ENCODE assay signal across 10 cellular contexts in the genomic region with DNA sequence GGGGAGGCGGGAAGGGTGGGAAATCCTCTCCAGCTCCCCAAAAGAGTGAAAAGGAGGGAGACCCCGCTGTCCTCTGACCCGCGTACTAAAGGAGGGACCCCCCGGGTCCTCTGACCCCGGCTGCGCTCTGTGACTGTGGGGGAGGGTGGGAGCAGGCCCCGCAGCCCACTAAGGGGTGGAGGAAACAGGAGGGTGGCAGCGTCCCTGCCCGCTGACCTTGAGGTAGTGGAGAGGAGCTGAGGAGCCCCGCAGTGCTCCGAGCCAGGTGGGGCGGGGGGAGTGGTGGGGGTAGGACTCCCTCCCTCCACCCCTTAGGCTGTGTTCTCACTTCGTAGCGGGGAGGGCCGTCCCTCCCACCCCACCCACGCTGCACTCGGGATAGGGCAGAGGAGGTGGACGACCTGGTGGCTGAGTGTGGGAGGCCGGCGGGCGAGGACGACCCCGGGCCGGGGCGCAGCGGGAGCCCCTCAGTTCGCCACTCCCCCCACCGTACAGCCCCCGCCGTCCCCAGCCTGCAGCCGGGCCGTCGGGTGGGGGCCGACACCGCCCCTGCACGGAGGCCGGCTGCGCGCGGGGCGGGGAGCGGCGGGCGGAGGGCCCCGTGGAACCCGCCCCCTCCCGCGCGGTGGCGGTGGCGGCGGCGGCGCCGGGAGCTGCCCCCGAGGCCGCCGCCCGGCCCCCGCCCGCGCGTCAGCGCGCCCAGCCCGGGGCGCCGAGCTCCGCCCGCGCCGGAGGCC. TPM values are rescaled to one million over a fixed set of nuclear protein-coding genes. Genes with fewer than 3 reads are reported as not detected.
DNase-seq lines count a peak whose midpoint lies in the region; ATAC-seq, FAIRE-seq and TF ChIP-seq lines count a peak whose summit lies in the region.
"Had no signal": no experiment of that assay in that cellular context is flagged by ENCODE, and none has a peak within 500 bp of the region (broad histone marks: within the 10 kb centered on the region; RNA-seq: fewer than 3 reads in every experiment).

A gene (plus strand): TSS at position 707 of the 737 bp plus-strand sequence. CDS start 159 bp downstream, outside the sequence.

- H3K4me3 Mint-ChIP-seq in T-helper 17 cell (peak within 1 kb of the TSS; percentile 41), osteocyte (ENCODE audit: unreplicated experiment) (peak within 1 kb of the TSS; percentile 42)
- H3K4me3 Mint-ChIP-seq: stimulated activated effector memory CD8-positive, alpha-beta T cell treated with anti-CD3 and anti-CD28 coated beads, Interleukin-12 subunit alpha, Interleukin-12 subunit beta, amount 100 ng/mL, for 72 hours had no signal

- CTCF ChIA-PET in A673 (lab: Charles Lee), result no interaction called here

- no peaks in the 10 kb centered on the region for H3K9me3 Mint-ChIP-seq in osteocyte (ENCODE audit: unreplicated experiment)
- H3K9me3 Mint-ChIP-seq: stimulated activated effector memory CD8-positive, alpha-beta T cell treated with anti-CD3 and anti-CD28 coated beads, Interleukin-12 subunit alpha, Interleukin-12 subunit beta, amount 100 ng/mL, for 72 hours had no signal

- FAIRE-seq in HTR-8/SVneo (lab: Jason Lieb, UNC), result no peak

- POLR2A ChIA-PET in A673 (lab: Charles Lee; ENCODE audit: low non-redundant PET), result no interaction called here

- intact Hi-C loops in A673 (cut with micrococcal nuclease; ENCODE audit: unreplicated experiment), result loop anchor here (2.0 to 10.0 kb wide), 3 partner anchors 197 to 631 kb away; a partner anchor contains a TSS
- intact Hi-C loops in left ventricle myocardium superior (cut with micrococcal nuclease), result no loop called here

- no peak within 1 kb of the TSS for H3K27ac ChIP-seq in A673 (ENCODE audit: low read depth, low read length, poor library complexity, severe bottlenecking)

- H3K27ac Mint-ChIP-seq in T-helper 17 cell (no peak within 1 kb of the TSS), osteocyte (ENCODE audit: unreplicated experiment) (no peak within 1 kb of the TSS)
- H3K27ac Mint-ChIP-seq: stimulated activated effector memory CD8-positive, alpha-beta T cell treated with anti-CD3 and anti-CD28 coated beads, Interleukin-12 subunit alpha, Interleukin-12 subunit beta, amount 100 ng/mL, for 72 hours had no signal

- H3K27me3 ChIP-seq in A673 (replicated peaks; ENCODE audit: insufficient read depth, low read depth, low read length, poor library complexity), result peaks cover 41% of the 10 kb centered on the region

- ATAC-seq in T-helper 17 cell, result no peak
- peak; percentile 42 for ATAC-seq in left ventricle myocardium superior
- no peak for ATAC-seq in HG02610 (IDR thresholded peaks at IDR 0.05; ENCODE audit: unreplicated experiment)
- ATAC-seq: stimulated activated effector memory CD8-positive, alpha-beta T cell treated with anti-CD3 and anti-CD28 coated beads, Interleukin-12 subunit alpha, Interleukin-12 subunit beta, amount 100 ng/mL, for 72 hours had no signal

- H3K36me3 ChIP-seq in A673 (ENCODE audit: insufficient read depth, low read length, poor library complexity, severe bottlenecking), result no peaks in the 10 kb centered on the region

- BruUV-seq in A673 (replicated peaks; lab: Mats Ljungman, UMichigan), result no TSS peak

- H3K4me1 Mint-ChIP-seq in T-helper 17 cell, result peaks cover 4% of the 10 kb centered on the region
- peaks cover 6% of the 10 kb centered on the region for H3K4me1 Mint-ChIP-seq in osteocyte (ENCODE audit: unreplicated experiment)
- H3K4me1 Mint-ChIP-seq: stimulated activated effector memory CD8-positive, alpha-beta T cell treated with anti-CD3 and anti-CD28 coated beads, Interleukin-12 subunit alpha, Interleukin-12 subunit beta, amount 100 ng/mL, for 72 hours had no signal

- H3K27me3 Mint-ChIP-seq in T-helper 17 cell, result peaks cover 42% of the 10 kb centered on the region
- H3K27me3 Mint-ChIP-seq in osteocyte (ENCODE audit: unreplicated experiment), result peaks cover 53% of the 10 kb centered on the region

- peak within 1 kb of the TSS; percentile 37 for H3K4me3 ChIP-seq in A673 (ENCODE audit: low read depth, low read length, poor library complexity, severe bottlenecking)

- no peaks in the 10 kb centered on the region for H3K9me3 ChIP-seq in A673 (ENCODE audit: low read depth, low read length, poor library complexity, severe bottlenecking)
- H3K9me3 ChIP-seq in T-helper 17 cell (ENCODE audit: control insufficient read depth, low read length, poor library complexity, severe bottlenecking), result no peaks in the 10 kb centered on the region

- H3K4me1 ChIP-seq in A673 (ENCODE audit: insufficient read depth, low read length, poor library complexity, severe bottlenecking), result no peaks in the 10 kb centered on the region

- no peak for TF ChIP-seq CTCF in A673 (conservative IDR thresholded peaks at IDR 0.05; ENCODE audit: low read depth, low read length)
- TF ChIP-seq CTCF in osteocyte (IDR thresholded peaks at IDR 0.05), result no peak

- H3K36me3 Mint-ChIP-seq in T-helper 17 cell (ENCODE audit: low read depth) (peaks cover 3% of the 10 kb centered on the region), osteocyte (ENCODE audit: unreplicated experiment) (no peaks in the 10 kb centered on the region)
- H3K36me3 Mint-ChIP-seq: stimulated activated effector memory CD8-positive, alpha-beta T cell treated with anti-CD3 and anti-CD28 coated beads, Interleukin-12 subunit alpha, Interleukin-12 subunit beta, amount 100 ng/mL, for 72 hours had no signal

- DNase-seq in A673 (ENCODE audit: low spot score) (no peak), T-helper 17 cell (no peak), left ventricle myocardium superior (no peak), osteocyte (ENCODE audit: extremely low spot score, unreplicated experiment) (no peak), HTR-8/SVneo (ENCODE audit: insufficient read length, low spot score) (no peak), NOMO-1 treated with dmso at 0.1 percent for 144 hours (lab: John Stamatoyannopoulos, UW; ENCODE audit: unreplicated experiment) (no peak), NCI-H2029 (lab: John Stamatoyannopoulos, UW) (no peak)
- DNase-seq: activated CD8-positive, alpha-beta memory T cell treated with anti-CD3 and anti-CD28 coated beads, Interleukin-2, amount 50 U/mL, for 4 hours had no signal

RNA-seq across cellular contexts. Expression of the gene that starts here (rescaled TPM):
- total RNA-seq in A673 (2021), result 0.28 and 0.34 TPM in 2 replicates
- total RNA-seq in T-helper 17 cell, result not detected
- 0.17 TPM for total RNA-seq in left ventricle myocardium superior
- total RNA-seq in osteocyte, result not detected in 2 replicates

Comparison
In these comparisons a context has a peak if more than half of its experiments do, and no peak if none do; other contexts are left out.
1. Peak in ATAC-seq in left ventricle myocardium superior; RNA of the gene not detected or under 1 TPM.